In the genomic region with DNA sequence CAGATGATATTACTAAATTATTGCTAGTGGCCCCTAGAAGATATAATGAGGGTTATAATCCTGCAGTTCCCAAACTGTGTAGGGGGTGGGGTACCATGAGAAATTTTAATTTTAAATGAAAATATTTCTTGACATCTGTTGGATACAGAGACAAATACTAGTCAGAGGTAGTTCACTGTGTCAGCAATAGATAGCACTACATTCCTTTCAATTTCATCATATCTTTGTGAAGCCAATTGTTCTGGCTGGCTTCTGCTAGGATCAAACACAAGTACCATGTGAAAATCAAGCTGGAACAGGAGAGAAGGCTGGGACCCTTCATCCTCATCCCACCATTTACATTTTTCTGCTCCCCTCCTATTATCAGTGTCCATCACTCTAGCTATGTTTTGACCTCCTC, we compare ENCODE assay signal across 2 cellular contexts.
TF ChIP-seq lines count a peak whose summit lies in the region.

No MANE protein-coding gene starts in this region.

TF ChIP-seq in SK-N-SH treated with all-trans-retinoic acid at 6 μM for 48 hours, 23 proteins besides CTCF, POLR2A, EP300 and RAD21 (continued from another document):
- TF ChIP-seq, protein P1, sequence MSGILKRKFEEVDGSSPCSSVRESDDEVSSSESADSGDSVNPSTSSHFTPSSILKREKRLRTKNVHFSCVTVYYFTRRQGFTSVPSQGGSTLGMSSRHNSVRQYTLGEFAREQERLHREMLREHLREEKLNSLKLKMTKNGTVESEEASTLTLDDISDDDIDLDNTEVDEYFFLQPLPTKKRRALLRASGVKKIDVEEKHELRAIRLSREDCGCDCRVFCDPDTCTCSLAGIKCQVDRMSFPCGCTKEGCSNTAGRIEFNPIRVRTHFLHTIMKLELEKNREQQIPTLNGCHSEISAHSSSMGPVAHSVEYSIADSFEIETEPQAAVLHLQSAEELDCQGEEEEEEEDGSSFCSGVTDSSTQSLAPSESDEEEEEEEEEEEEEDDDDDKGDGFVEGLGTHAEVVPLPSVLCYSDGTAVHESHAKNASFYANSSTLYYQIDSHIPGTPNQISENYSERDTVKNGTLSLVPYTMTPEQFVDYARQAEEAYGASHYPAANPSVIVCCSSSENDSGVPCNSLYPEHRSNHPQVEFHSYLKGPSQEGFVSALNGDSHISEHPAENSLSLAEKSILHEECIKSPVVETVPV (CRISPR knock-in tag; IDR thresholded peaks at IDR 0.05): no peak
- TF ChIP-seq ARNTL (CRISPR knock-in tag; IDR thresholded peaks at IDR 0.05; ENCODE audit: borderline replicate concordance, low read depth): no peak
- TF ChIP-seq ZNF565 (CRISPR knock-in tag; conservative IDR thresholded peaks at IDR 0.05; ENCODE audit: low read depth): no peak
- TF ChIP-seq PPARA (CRISPR knock-in tag; IDR thresholded peaks at IDR 0.05; ENCODE audit: borderline replicate concordance): no peak
- TF ChIP-seq CSDC2 (CRISPR knock-in tag; IDR thresholded peaks at IDR 0.05): no peak
- no peak for TF ChIP-seq ZC3H10 (CRISPR knock-in tag; IDR thresholded peaks at IDR 0.05)
- TF ChIP-seq ESRRG (CRISPR knock-in tag; IDR thresholded peaks at IDR 0.05): no peak
- TF ChIP-seq GLIS3 (CRISPR knock-in tag; IDR thresholded peaks at IDR 0.05): no peak
- TF ChIP-seq ZNF8 (CRISPR knock-in tag; IDR thresholded peaks at IDR 0.05): no peak
- TF ChIP-seq TCF4 (CRISPR knock-in tag; IDR thresholded peaks at IDR 0.05; ENCODE audit: borderline replicate concordance): no peak
- TF ChIP-seq TSHZ2 (CRISPR knock-in tag; IDR thresholded peaks at IDR 0.05): no peak
- TF ChIP-seq, protein P2, sequence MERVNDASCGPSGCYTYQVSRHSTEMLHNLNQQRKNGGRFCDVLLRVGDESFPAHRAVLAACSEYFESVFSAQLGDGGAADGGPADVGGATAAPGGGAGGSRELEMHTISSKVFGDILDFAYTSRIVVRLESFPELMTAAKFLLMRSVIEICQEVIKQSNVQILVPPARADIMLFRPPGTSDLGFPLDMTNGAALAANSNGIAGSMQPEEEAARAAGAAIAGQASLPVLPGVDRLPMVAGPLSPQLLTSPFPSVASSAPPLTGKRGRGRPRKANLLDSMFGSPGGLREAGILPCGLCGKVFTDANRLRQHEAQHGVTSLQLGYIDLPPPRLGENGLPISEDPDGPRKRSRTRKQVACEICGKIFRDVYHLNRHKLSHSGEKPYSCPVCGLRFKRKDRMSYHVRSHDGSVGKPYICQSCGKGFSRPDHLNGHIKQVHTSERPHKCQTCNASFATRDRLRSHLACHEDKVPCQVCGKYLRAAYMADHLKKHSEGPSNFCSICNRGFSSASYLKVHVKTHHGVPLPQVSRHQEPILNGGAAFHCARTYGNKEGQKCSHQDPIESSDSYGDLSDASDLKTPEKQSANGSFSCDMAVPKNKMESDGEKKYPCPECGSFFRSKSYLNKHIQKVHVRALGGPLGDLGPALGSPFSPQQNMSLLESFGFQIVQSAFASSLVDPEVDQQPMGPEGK (CRISPR knock-in tag; IDR thresholded peaks at IDR 0.05; ENCODE audit: borderline replicate concordance): no peak
- TF ChIP-seq ISL1 (CRISPR knock-in tag; IDR thresholded peaks at IDR 0.05): no peak
- TF ChIP-seq ZNF70 (CRISPR knock-in tag; IDR thresholded peaks at IDR 0.05): no peak
- TF ChIP-seq ZFP3 (CRISPR knock-in tag; IDR thresholded peaks at IDR 0.05): no peak
TF ChIP-seq in SK-N-SH treated with all-trans-retinoic acid at 6 μM for 48 hours: peak in this region for 0.

TF ChIP-seq in SK-N-SH, 30 proteins besides CTCF, POLR2A, EP300 and RAD21 (continued from another document):
- TF ChIP-seq, protein P3, sequence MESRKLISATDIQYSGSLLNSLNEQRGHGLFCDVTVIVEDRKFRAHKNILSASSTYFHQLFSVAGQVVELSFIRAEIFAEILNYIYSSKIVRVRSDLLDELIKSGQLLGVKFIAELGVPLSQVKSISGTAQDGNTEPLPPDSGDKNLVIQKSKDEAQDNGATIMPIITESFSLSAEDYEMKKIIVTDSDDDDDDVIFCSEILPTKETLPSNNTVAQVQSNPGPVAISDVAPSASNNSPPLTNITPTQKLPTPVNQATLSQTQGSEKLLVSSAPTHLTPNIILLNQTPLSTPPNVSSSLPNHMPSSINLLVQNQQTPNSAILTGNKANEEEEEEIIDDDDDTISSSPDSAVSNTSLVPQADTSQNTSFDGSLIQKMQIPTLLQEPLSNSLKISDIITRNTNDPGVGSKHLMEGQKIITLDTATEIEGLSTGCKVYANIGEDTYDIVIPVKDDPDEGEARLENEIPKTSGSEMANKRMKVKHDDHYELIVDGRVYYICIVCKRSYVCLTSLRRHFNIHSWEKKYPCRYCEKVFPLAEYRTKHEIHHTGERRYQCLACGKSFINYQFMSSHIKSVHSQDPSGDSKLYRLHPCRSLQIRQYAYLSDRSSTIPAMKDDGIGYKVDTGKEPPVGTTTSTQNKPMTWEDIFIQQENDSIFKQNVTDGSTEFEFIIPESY (IDR thresholded peaks at IDR 0.05; ENCODE audit: borderline replicate concordance, low read depth): no peak
- TF ChIP-seq RCOR1 (IDR thresholded peaks at IDR 0.05; ENCODE audit: low read length) (no peak), SMC3 (IDR thresholded peaks at IDR 0.05; ENCODE audit: low read depth, low read length) (no peak)
